Comparison of ENCODE assay signal across 8 cellular contexts in genomic region chr15:80989518-80990478, GRCh38. TPM values are rescaled to one million over a fixed set of nuclear protein-coding genes. Genes with fewer than 3 reads are reported as not detected.
DNase-seq lines count a peak whose midpoint lies in the region; ATAC-seq lines count a peak whose summit lies in the region.

Gene MESD, minus strand, starts transcription at chr15:80989819. Its CDS starts 28 bp downstream, at chr15:80989791.

- CTCF ChIA-PET in activated CD8-positive, alpha-beta memory T cell treated with anti-CD3 and anti-CD28 coated beads for 36 hours (lab: Charles Lee): interaction anchor here (0.7 to 1.9 kb wide), 4 partner anchors 9 to 276 kb away, joined by 3 to 9 read pairs (median 6); partner anchors contain the start of gene TLNRD1

- DNase-seq in COR-L47 (lab: John Stamatoyannopoulos, UW) (peak; percentile 95), HT1080 (ENCODE audit: low read depth) (peak; percentile 86), NOMO-1 (lab: John Stamatoyannopoulos, UW; ENCODE audit: unreplicated experiment in 2 of 2) (peak; percentile 89 to 96), medulla oblongata (ENCODE audit: extremely low spot score) (peak; percentile 97)
- peak; percentile 95 for DNase-seq in effector CD8-positive, alpha-beta T cell (lab: John Stamatoyannopoulos, UW)
- peak; percentile 93 to 99 (median 98) for DNase-seq in stimulated activated CD4-positive, alpha-beta T cell treated with anti-CD3 and anti-CD28 coated beads, TNF-alpha, amount 100 ng/mL, for 48 hours (ENCODE audit: low read depth in 3 of 3)

- POLR2A ChIA-PET in activated CD8-positive, alpha-beta memory T cell treated with anti-CD3 and anti-CD28 coated beads for 36 hours (lab: Charles Lee): interaction anchor here (0.6 kb wide), 3 partner anchors 10 to 268 kb away, joined by 3 to 4 read pairs (median 3); no protein-coding TSS in a partner anchor

- peak; percentile 94 for ATAC-seq in GM21367 (IDR thresholded peaks at IDR 0.05; ENCODE audit: unreplicated experiment)

RNA-seq across cellular contexts. Expression of gene MESD, which starts in this region (rescaled TPM):
- 25.2 and 27.6 TPM in 2 replicates for total RNA-seq in HT1080 (2014; rRNA removed; shearing (Covaris generic))
- polyA plus RNA-seq in HT1080 (2015; cell fraction: cytosol; rRNA removed): 23.9 and 25.8 TPM in 2 replicates
- polyA plus RNA-seq in HT1080 (2015; cell fraction: nucleus; rRNA removed): 18.6 and 20.0 TPM in 2 replicates
- total RNA-seq in activated CD8-positive, alpha-beta memory T cell treated with anti-CD3 and anti-CD28 coated beads for 36 hours: 10 to 100 TPM; 26.5 to 28.1 TPM

Comparison
In these comparisons a context has a peak if more than half of its experiments do, and no peak if none do; other contexts are left out.
1. Peak in every context shown above with its lines: DNase-seq and ATAC-seq.